19 cellular contexts compared by ENCODE assay signal in the genomic region with DNA sequence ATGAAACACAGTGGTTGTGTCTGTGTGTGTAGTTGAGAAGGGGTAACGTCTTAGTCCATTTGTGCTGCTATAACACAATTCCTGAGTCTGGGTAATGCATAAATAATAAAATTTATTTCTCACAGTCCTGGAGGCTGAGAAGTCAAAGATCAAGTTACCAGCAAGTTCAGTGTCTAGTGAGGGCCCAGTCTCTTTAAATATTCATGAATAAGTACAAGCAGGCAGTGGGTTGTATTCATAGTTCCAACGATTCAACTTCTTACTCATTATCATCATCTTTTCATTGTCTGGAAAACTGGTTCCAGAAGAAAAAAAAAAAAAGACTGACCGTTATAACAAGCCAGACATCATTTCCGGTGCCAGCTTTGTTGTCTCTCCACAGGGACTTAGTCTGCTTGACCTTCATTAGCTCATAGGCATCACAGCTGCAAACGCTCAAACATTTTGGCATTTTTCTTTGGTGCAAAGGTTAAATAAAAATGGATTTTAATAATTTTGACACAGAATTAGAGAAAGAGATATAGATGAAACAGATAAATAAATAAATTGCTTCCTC.
DNase-seq lines count a peak whose midpoint lies in the region; TF ChIP-seq lines count a peak whose summit lies in the region.
"Had no signal": no experiment of that assay in that cellular context is flagged by ENCODE, and none has a peak within 500 bp of the region (broad histone marks: within the 10 kb centered on the region; RNA-seq: fewer than 3 reads in every experiment).

No MANE protein-coding gene starts in this region.

- H3K36me3 Mint-ChIP-seq in MCF 10A (ENCODE audit: insufficient read depth, unreplicated experiment) (peaks cover 7% of the 10 kb centered on the region), neural progenitor cell (no peaks in the 10 kb centered on the region)
- H3K36me3 Mint-ChIP-seq: CD4-positive, CD25-positive, alpha-beta regulatory T cell had no signal

- H3K9me3 Mint-ChIP-seq in MCF 10A (ENCODE audit: unreplicated experiment) (peaks cover 8% of the 10 kb centered on the region), neural progenitor cell (peaks cover 13% of the 10 kb centered on the region)

- H3K4me1 ChIP-seq in breast epithelium (no peaks in the 10 kb centered on the region), adrenal gland (replicated peaks in 1 of 2) (no peaks in the 10 kb centered on the region), neural progenitor cell (no peaks in the 10 kb centered on the region), esophagus muscularis mucosa (no peaks in the 10 kb centered on the region)

- H3K27me3 ChIP-seq in breast epithelium, result no peaks in the 10 kb centered on the region
- no peaks in the 10 kb centered on the region for H3K27me3 ChIP-seq in adrenal gland
- H3K27me3 ChIP-seq in neural progenitor cell, result no peaks in the 10 kb centered on the region
- no peaks in the 10 kb centered on the region for H3K27me3 ChIP-seq in esophagus muscularis mucosa

- DNase-seq in MCF 10A (ENCODE audit: unreplicated experiment), result no peak
- no peak for DNase-seq in breast epithelium (ENCODE audit: low spot score in 2 of 2)
- DNase-seq in NCI-H146 (lab: John Stamatoyannopoulos, UW), result peak; percentile 68
- peak in 4 of 7 donors; percentile 12 to 33 (median 20) for DNase-seq in adrenal gland
- DNase-seq in neural progenitor cell (ENCODE audit: low spot score), result no peak
- no peak for DNase-seq in cerebellum (ENCODE audit: low spot score)
- no peak for DNase-seq in esophagus muscularis mucosa (ENCODE audit: extremely low spot score)
- DNase-seq: CD4-positive, CD25-positive, alpha-beta regulatory T cell; GOT3; HCEC 1CT; KBM-7; NCI-H1105 treated with DMSO at 0.1 percent for 48 hours; NCI-H1694 treated with DMSO at 0.1 percent for 48 hours; NCI-H2081 treated with DMSO at 0.1 percent for 48 hours; NCI-H2171 treated with DMSO at 0.1 percent for 48 hours; NCI-H774; SIG-M5; SK-N-SH had no signal

- H3K36me3 ChIP-seq in breast epithelium (no peaks in the 10 kb centered on the region), adrenal gland (replicated peaks in 1 of 2) (no peaks in the 10 kb centered on the region), neural progenitor cell (no peaks in the 10 kb centered on the region), esophagus muscularis mucosa (no peaks in the 10 kb centered on the region)

- H3K27ac Mint-ChIP-seq in MCF 10A (ENCODE audit: low read depth, unreplicated experiment) (peak overlapping the region; percentile 46), neural progenitor cell (peak overlapping the region; percentile 16)
- H3K27ac Mint-ChIP-seq: CD4-positive, CD25-positive, alpha-beta regulatory T cell had no signal

- no peak for TF ChIP-seq CTCF in MCF 10A (IDR thresholded peaks at IDR 0.05; ENCODE audit: unreplicated experiment)
- TF ChIP-seq CTCF in breast epithelium (IDR thresholded peaks at IDR 0.05), result no peak
- TF ChIP-seq CTCF in adrenal gland (IDR thresholded peaks at IDR 0.05), result no peak
- no peak for TF ChIP-seq CTCF in neural progenitor cell (IDR thresholded peaks at IDR 0.05)
- TF ChIP-seq CTCF in esophagus muscularis mucosa (IDR thresholded peaks at IDR 0.05), result no peak

- no peaks in the 10 kb centered on the region for H3K79me2 ChIP-seq in neural progenitor cell (ENCODE audit: low read depth)

- H3K4me1 Mint-ChIP-seq in MCF 10A (ENCODE audit: insufficient read depth, unreplicated experiment) (peaks cover 10% of the 10 kb centered on the region), neural progenitor cell (peaks cover 14% of the 10 kb centered on the region)
- H3K4me1 Mint-ChIP-seq: CD4-positive, CD25-positive, alpha-beta regulatory T cell had no signal

- H3K4me3 Mint-ChIP-seq in MCF 10A (ENCODE audit: unreplicated experiment) (no peak overlapping the region), neural progenitor cell (no peak overlapping the region)
- H3K4me3 Mint-ChIP-seq: CD4-positive, CD25-positive, alpha-beta regulatory T cell had no signal

- H4K20me1 ChIP-seq in neural progenitor cell (ENCODE audit: low read depth), result no peaks in the 10 kb centered on the region

- BruUV-seq in MCF 10A (replicated peaks; lab: Mats Ljungman, UMichigan), result no TSS peak

- no peaks in the 10 kb centered on the region for H3K27me3 Mint-ChIP-seq in MCF 10A (ENCODE audit: insufficient read depth, unreplicated experiment)
- H3K27me3 Mint-ChIP-seq in neural progenitor cell (ENCODE audit: insufficient read depth, low read depth), result peaks cover 2% of the 10 kb centered on the region
- H3K27me3 Mint-ChIP-seq: CD4-positive, CD25-positive, alpha-beta regulatory T cell had no signal

- H2AFZ ChIP-seq in neural progenitor cell (replicated peaks), result no peak overlapping the region

- WGBS in adrenal gland, 4 donors, result 32 to 42% (median 34%) methylated on average over 5 of the region's 5 CpGs
- 57% methylated on average over 5 of the region's 5 CpGs for WGBS in esophagus muscularis mucosa

- peaks cover 0 to 11% of the 10 kb centered on the region in 2 donors for H3K9me3 ChIP-seq in breast epithelium
- no peaks in the 10 kb centered on the region for H3K9me3 ChIP-seq in adrenal gland (replicated peaks in 1 of 3)
- no peaks in the 10 kb centered on the region for H3K9me3 ChIP-seq in neural progenitor cell (ENCODE audit: low read depth)
- peaks cover 0 to 5% (median 0%) of the 10 kb centered on the region in 4 donors for H3K9me3 ChIP-seq in esophagus muscularis mucosa
- H3K9me3 ChIP-seq: SK-N-SH had no signal

- H3K27ac ChIP-seq in breast epithelium, result no peak overlapping the region
- H3K27ac ChIP-seq in adrenal gland, result no peak overlapping the region
- no peak overlapping the region for H3K27ac ChIP-seq in neural progenitor cell
- H3K27ac ChIP-seq in esophagus muscularis mucosa (replicated peaks in 1 of 4), result no peak overlapping the region
- H3K27ac ChIP-seq: HL-60 had no signal

- TF ChIP-seq POLR2A in breast epithelium (IDR thresholded peaks at IDR 0.05) (no peak), adrenal gland (IDR thresholded peaks at IDR 0.05) (no peak), esophagus muscularis mucosa (IDR thresholded peaks at IDR 0.05; ENCODE audit: low read depth) (no peak)

- H3F3A ChIP-seq in neural progenitor cell (ENCODE audit: low read depth), result no peaks in the 10 kb centered on the region

- CTCF ChIA-PET in MCF 10A (lab: Yijun Ruan, JAX), result no interaction called here

- intact Hi-C loops in MCF 10A (cut with micrococcal nuclease), result no loop called here
- intact Hi-C loops in breast epithelium (cut with DNase I; ENCODE audit: low total_unique reads), result no loop called here
- intact Hi-C loops in adrenal gland (cut with DNase I), result no loop called here
- intact Hi-C loops in esophagus muscularis mucosa (cut with DNase I), result no loop called here

- POLR2A ChIA-PET in MCF 10A (lab: Yijun Ruan, JAX), result no interaction called here

- no peak overlapping the region for H3K9ac ChIP-seq in neural progenitor cell
- H3K9ac ChIP-seq: SK-N-SH had no signal

- TF ChIP-seq EP300 in esophagus muscularis mucosa (IDR thresholded peaks at IDR 0.05), result no peak

- H3K4me3 ChIP-seq in breast epithelium, result no peak overlapping the region
- H3K4me3 ChIP-seq in adrenal gland, result no peak overlapping the region
- no peak overlapping the region for H3K4me3 ChIP-seq in neural progenitor cell
- H3K4me3 ChIP-seq in esophagus muscularis mucosa, result no peak overlapping the region

- no peak overlapping the region for H3K4me2 ChIP-seq in neural progenitor cell
- H3K4me2 ChIP-seq: SK-N-SH had no signal

Comparison
In these comparisons a context has a peak if more than half of its experiments do, and no peak if none do; other contexts are left out.
1. DNase-seq: peak in NCI-H146 (single experiment) and adrenal gland (4 of 7); none in MCF 10A (single experiment), breast epithelium (0 of 2), neural progenitor cell (single experiment), cerebellum (single experiment) and esophagus muscularis mucosa (single experiment).